Comparison of ENCODE assay signal across 8 cellular contexts in genomic region chr1:231626535-231626950, GRCh38. TPM values are rescaled to one million over a fixed set of nuclear protein-coding genes. Genes with fewer than 3 reads are reported as not detected.
A peak's percentile ranks its signal among the peaks of the same experiment; 100 is the strongest.
DNase-seq lines count a peak whose midpoint lies in the region; ATAC-seq and TF ChIP-seq lines count a peak whose summit lies in the region.

DISC1 (plus strand) TSS chr1:231626790; CDS start chr1:231626868, 78 bp downstream.

- no peaks in the 10 kb centered on the region for H3K9me3 Mint-ChIP-seq in Calu3 (ENCODE audit: low read depth, unreplicated experiment)

- peaks cover 3% of the 10 kb centered on the region for H3K9me3 ChIP-seq in MG63
- H3K9me3 ChIP-seq in SK-N-MC (ENCODE audit: low read depth, low read length) = no peaks in the 10 kb centered on the region
- no peaks in the 10 kb centered on the region for H3K9me3 ChIP-seq in adipocyte (ENCODE audit: control insufficient read depth, low read length)
- no peaks in the 10 kb centered on the region for H3K9me3 ChIP-seq in transverse colon

- peaks cover 17% of the 10 kb centered on the region for H3K36me3 Mint-ChIP-seq in Calu3 (ENCODE audit: insufficient read depth, unreplicated experiment)

- CTCF ChIA-PET in Calu3 (lab: Charles Lee) = interaction anchor here (0.6 to 0.7 kb wide), 2 partner anchors 15 to 796 kb away, joined by 3 to 5 read pairs; no protein-coding TSS in a partner anchor

- H3K36me3 ChIP-seq in MG63 = no peaks in the 10 kb centered on the region
- H3K36me3 ChIP-seq in SK-N-MC (ENCODE audit: insufficient read depth, low read length) = no peaks in the 10 kb centered on the region
- no peaks in the 10 kb centered on the region for H3K36me3 ChIP-seq in adipocyte (ENCODE audit: control insufficient read depth, insufficient read depth, low read length, severe bottlenecking)
- H3K36me3 ChIP-seq in transverse colon = no peaks in the 10 kb centered on the region

- peak within 1 kb of the TSS; percentile 86 for H3K4me3 Mint-ChIP-seq in Calu3 (ENCODE audit: low read depth, unreplicated experiment)

- H3K27ac ChIP-seq in SK-N-MC (no peak within 1 kb of the TSS), transverse colon (peak within 1 kb of the TSS; percentile 77 to 90 (median 88))

- H3K4me3 ChIP-seq in MG63 (peak within 1 kb of the TSS; percentile 60), SK-N-MC (peak within 1 kb of the TSS; percentile 77), adipocyte (ENCODE audit: low read length) (peak within 1 kb of the TSS; percentile 88), transverse colon (peak within 1 kb of the TSS; percentile 52 to 97 (median 82))

- peak; percentile 22 for TF ChIP-seq POLR2A in transverse colon (IDR thresholded peaks at IDR 0.05)

- DNase-seq in Calu3 (peak; percentile 75), MG63 (peak; percentile 91), SK-N-MC (ENCODE audit: low read depth, low spot score) (no peak), adipocyte (ENCODE audit: low read depth) (peak; percentile 89), head of caudate nucleus (peak; percentile 35 to 87 (median 73)), occipital lobe (lab: John Stamatoyannopoulos, UW) (peak; percentile 48), transverse colon (peak; percentile 89)

- BruUV-seq in Calu3 (replicated peaks; lab: Mats Ljungman, UMichigan) = no TSS peak

- H3K27me3 Mint-ChIP-seq in Calu3 (ENCODE audit: unreplicated experiment) = peaks cover 28% of the 10 kb centered on the region

- H3K4me1 Mint-ChIP-seq in Calu3 (ENCODE audit: low read depth, unreplicated experiment) = peaks cover 13% of the 10 kb centered on the region

- in situ Hi-C loops in transverse colon (cut with MboI; ENCODE audit: low pct_ligation_motif_present in 1 of 4, low pct_unique_long_range_greater_than_20kb in 1 of 4, low sequenced_read_pairs in 3 of 4) = no loop called here

- peak; percentile 56 for ATAC-seq in GM21825 (IDR thresholded peaks at IDR 0.05; ENCODE audit: unreplicated experiment)

- TF ChIP-seq CTCF in Calu3 (IDR thresholded peaks at IDR 0.05; ENCODE audit: unreplicated experiment) (no peak), transverse colon (IDR thresholded peaks at IDR 0.05) (no peak)

- H3K27me3 ChIP-seq in MG63 = no peaks in the 10 kb centered on the region
- peaks cover 7% of the 10 kb centered on the region for H3K27me3 ChIP-seq in adipocyte (replicated peaks; ENCODE audit: control insufficient read depth, insufficient read depth, low read length)
- H3K27me3 ChIP-seq in transverse colon = no peaks in the 10 kb centered on the region

- WGBS in transverse colon (ENCODE audit: low coverage in 1 of 2), 2 donors = 1 to 5% methylated on average over 4 to 17 of the region's 38 CpGs

- peak within 1 kb of the TSS; percentile 50 for H3K27ac Mint-ChIP-seq in Calu3 (ENCODE audit: unreplicated experiment)

- intact Hi-C loops in Calu3 (cut with micrococcal nuclease; ENCODE audit: unreplicated experiment) (loop anchor here (10.0 kb wide), 1 partner anchor 198 kb away; no protein-coding TSS in a partner anchor), head of caudate nucleus (cut with DNase I) (no loop called here), transverse colon (cut with DNase I; ENCODE audit: low total_unique reads) (no loop called here)

- H3K9ac ChIP-seq in SK-N-MC (ENCODE audit: insufficient read length) (peak within 1 kb of the TSS; percentile 64), adipocyte (ENCODE audit: low read length) (peak within 1 kb of the TSS; percentile 86)

- TF ChIP-seq EP300 in transverse colon (IDR thresholded peaks at IDR 0.05; ENCODE audit: low read depth) = no peak

- H3K4me1 ChIP-seq in adipocyte (ENCODE audit: control insufficient read depth, insufficient read depth, low read length) (no peaks in the 10 kb centered on the region), transverse colon (peaks cover 6 to 37% (median 25%) of the 10 kb centered on the region in 4 donors)

RNA-seq across cellular contexts. Expression of gene DISC1, which starts in this region (rescaled TPM):
- total RNA-seq in Calu3 (2022) (6.6 and 9.8 TPM in 2 replicates), occipital lobe (6.4 TPM), transverse colon (10 to 100 TPM in 3 of 4 donors, 1 to 10 TPM in 1; 7.8 to 20.3 (median 11.5) TPM)
- total RNA-seq in MG63 (2014; rRNA removed; shearing (Covaris generic); ENCODE audit: low replicate concordance) = 2.8 and 3.5 TPM in 2 replicates
